Comparison of ENCODE assay signal across 20 cellular contexts in the genomic region with DNA sequence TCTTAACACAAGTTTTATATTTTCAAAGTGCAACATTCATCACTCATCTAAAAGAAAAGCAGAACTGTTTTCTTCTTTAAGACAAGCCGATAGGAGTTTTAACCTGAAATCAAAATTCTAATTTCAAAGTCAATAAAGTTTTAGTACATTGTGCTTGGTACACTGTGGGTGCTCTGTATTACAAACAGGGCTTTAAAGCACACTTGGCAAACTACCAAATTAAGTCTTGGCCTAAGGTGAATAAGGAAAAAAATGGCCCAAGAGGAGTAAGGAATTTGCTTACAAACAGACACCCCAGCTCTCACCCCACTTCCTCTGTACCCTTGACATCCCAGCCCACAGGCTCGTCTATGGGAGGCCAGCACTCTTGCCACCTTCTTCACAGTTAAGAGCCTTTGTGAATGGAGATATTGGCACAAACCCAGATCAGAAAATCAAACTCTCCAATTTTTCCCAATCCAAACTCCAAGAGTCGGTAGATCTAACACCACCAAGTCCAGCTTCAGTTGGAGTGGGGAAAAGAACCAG.
A peak's percentile ranks its signal among the peaks of the same experiment; 100 is the strongest.
DNase-seq lines count a peak whose midpoint lies in the region; ATAC-seq, FAIRE-seq and TF ChIP-seq lines count a peak whose summit lies in the region.
"Had no signal": no experiment of that assay in that cellular context is flagged by ENCODE, and none has a peak within 500 bp of the region (broad histone marks: within the 10 kb centered on the region; RNA-seq: fewer than 3 reads in every experiment).

No MANE protein-coding gene starts in this region.

- SMC1A ChIA-PET in GM12878 (lab: Charles Lee; ENCODE audit: uncharacterized antibody, unreplicated experiment), result interaction anchor here (0.6 to 3.0 kb wide), 10 partner anchors 9 to 145 kb away, joined by 3 to 21 read pairs (median 4); no protein-coding TSS in a partner anchor

- H3K4me2 ChIP-seq in GM12878 (ENCODE audit: control insufficient read depth, insufficient read depth), result no peak overlapping the region
- H3K4me2 ChIP-seq: hepatocyte had no signal

- TF ChIP-seq EP300 in GM12878 (IDR thresholded peaks at IDR 0.05; ENCODE audit: borderline replicate concordance in 1 of 2, control insufficient read depth in 1 of 2, low read depth in 2 of 2, low read length in 2 of 2), result no peak

- H3K79me2 ChIP-seq in GM12878 (ENCODE audit: control insufficient read depth, insufficient read depth, low read length), result peaks cover 22% of the 10 kb centered on the region
- H3K79me2 ChIP-seq: hepatocyte had no signal

- peaks cover 4% of the 10 kb centered on the region for H3K27me3 Mint-ChIP-seq in nephron progenitor cell (ENCODE audit: low read depth, poor library complexity)
- H3K27me3 Mint-ChIP-seq: activated naive CD8-positive, alpha-beta T cell treated with anti-CD3 and anti-CD28 coated beads, Interleukin-2, amount 10 ng/mL, durations not matched to agents 7 days and 5 days; CD4-positive, CD25-positive, alpha-beta regulatory T cell; dendritic cell treated with granulocyte-macrophage colony-stimulating factor and Interleukin-4, amounts not matched to agents 40 ng/mL and 50 ng/mL, for 4 days had no signal

- CTCF ChIA-PET in GM12878 (lab: Yijun Ruan, JAX), result interaction anchor here (0.8 to 2.0 kb wide), 10 partner anchors 9 to 79 kb away, joined by 3 to 10 read pairs (median 4); no protein-coding TSS in a partner anchor

- H3K27me3 ChIP-seq in GM12878 (replicated peaks in 1 of 2; ENCODE audit: control insufficient read depth in 2 of 2, insufficient read depth in 2 of 2, low read length in 1 of 2) (no peaks in the 10 kb centered on the region), body of pancreas (no peaks in the 10 kb centered on the region), left ventricle myocardium inferior (ENCODE audit: low read depth) (no peaks in the 10 kb centered on the region)
- H3K27me3 ChIP-seq: brain microvascular endothelial cell, hepatocyte, spleen had no signal

- H3K36me3 Mint-ChIP-seq in nephron progenitor cell (ENCODE audit: low read depth), result peaks cover 13% of the 10 kb centered on the region

- WGBS in GM12878 (ENCODE audit: insufficient coverage, insufficient replicate concordance, low lambda C conversion rate, missing lambda C conversion rate), result 91% methylated on average over 3 of the region's 3 CpGs
- 54 to 58% methylated on average over 3 of the region's 3 CpGs for WGBS in body of pancreas, 2 donors

- no TSS peak for BruUV-seq in GM12878 (replicated peaks; lab: Mats Ljungman, UMichigan)

- intact Hi-C loops in GM12878 (cut with micrococcal nuclease; ENCODE audit: unreplicated experiment) (no loop called here), body of pancreas (cut with DNase I) (no loop called here), left ventricle myocardium inferior (cut with micrococcal nuclease) (no loop called here)

- H3K4me3 Mint-ChIP-seq in nephron progenitor cell, result no peak overlapping the region
- H3K4me3 Mint-ChIP-seq: activated naive CD8-positive, alpha-beta T cell treated with anti-CD3 and anti-CD28 coated beads, Interleukin-2, amount 10 ng/mL, durations not matched to agents 7 days and 5 days; CD4-positive, CD25-positive, alpha-beta regulatory T cell; dendritic cell treated with granulocyte-macrophage colony-stimulating factor and Interleukin-4, amounts not matched to agents 40 ng/mL and 50 ng/mL, for 4 days; HFFc6 had no signal

- ATAC-seq in GM12878 (peak; percentile 6; the same call in 1 of the 3 replicates), HG03354 (IDR thresholded peaks at IDR 0.05; ENCODE audit: poor library complexity, severe bottlenecking, unreplicated experiment) (no peak), body of pancreas (no peak)

- no peaks in the 10 kb centered on the region for H3K9me3 Mint-ChIP-seq in nephron progenitor cell
- H3K9me3 Mint-ChIP-seq: activated naive CD8-positive, alpha-beta T cell treated with anti-CD3 and anti-CD28 coated beads, Interleukin-2, amount 10 ng/mL, durations not matched to agents 7 days and 5 days; CD4-positive, CD25-positive, alpha-beta regulatory T cell; dendritic cell treated with granulocyte-macrophage colony-stimulating factor and Interleukin-4, amounts not matched to agents 40 ng/mL and 50 ng/mL, for 4 days; HFFc6 had no signal

- H3K4me3 ChIP-seq in GM12878 (no peak overlapping the region), body of pancreas (no peak overlapping the region), left ventricle myocardium inferior (no peak overlapping the region)
- H3K4me3 ChIP-seq: hepatocyte, spleen had no signal

- H2AFZ ChIP-seq in GM12878 (ENCODE audit: control insufficient read depth, low read depth, low read length), result no peak overlapping the region
- H2AFZ ChIP-seq: hepatocyte had no signal

- TF ChIP-seq RAD21 in GM12878 (IDR thresholded peaks at IDR 0.05; ENCODE audit: insufficient read depth, low read depth, low read length), result no peak

- TF ChIP-seq POLR2A in GM12878 (IDR thresholded peaks at IDR 0.05; ENCODE audit: low read depth, low read length) (no peak), body of pancreas (IDR thresholded peaks at IDR 0.05) (no peak)

- in situ Hi-C loops in GM12878 (cut with MboI), result no loop called here

- H3K27ac ChIP-seq in C4-2B (peak overlapping the region; percentile 79), GM12878 (ENCODE audit: control insufficient read depth, insufficient read depth) (peak overlapping the region; percentile 49), body of pancreas (no peak overlapping the region), left ventricle myocardium inferior (replicated peaks) (no peak overlapping the region)
- H3K27ac ChIP-seq: brain microvascular endothelial cell, hepatocyte, spleen had no signal

- H3K4me1 ChIP-seq in GM12878 (ENCODE audit: control insufficient read depth, insufficient read depth, low read length) (peaks cover 39% of the 10 kb centered on the region), body of pancreas (no peaks in the 10 kb centered on the region), left ventricle myocardium inferior (no peaks in the 10 kb centered on the region)

- no peak for TF ChIP-seq CTCF in C4-2B (conservative IDR thresholded peaks at IDR 0.05)
- no peak for TF ChIP-seq CTCF in GM12878 (IDR thresholded peaks at IDR 0.05 in 2 of 3, conservative IDR thresholded peaks at IDR 0.05 in 1 of 3; ENCODE audit: control insufficient read depth in 2 of 3, extremely low read depth in 1 of 3, insufficient read depth in 1 of 3, low read depth in 3 of 3, low read length in 3 of 3)
- no peak for TF ChIP-seq CTCF in nephron progenitor cell (IDR thresholded peaks at IDR 0.05)
- no peak for TF ChIP-seq CTCF in body of pancreas (IDR thresholded peaks at IDR 0.05)
- no peak for TF ChIP-seq CTCF in left ventricle myocardium inferior (IDR thresholded peaks at IDR 0.05; ENCODE audit: borderline replicate concordance)

- POLR2A ChIA-PET in GM12878 (lab: Charles Lee), result interaction anchor here (0.9 to 1.7 kb wide), 5 partner anchors 8 to 65 kb away, joined by 3 to 8 read pairs (median 4); no protein-coding TSS in a partner anchor

- no peak overlapping the region for H3K9ac ChIP-seq in GM12878 (ENCODE audit: control insufficient read depth, insufficient read depth, low read length)

- DNase-seq in NCI-H1092 treated with DMSO at 0.1 percent for 48 hours (lab: John Stamatoyannopoulos, UW), result peak; percentile 33
- DNase-seq in GM12878 (ENCODE audit: low read depth, low spot score), result no peak
- DNase-seq in nephron progenitor cell, result no peak
- DNase-seq in body of pancreas, result no peak
- no peak for DNase-seq in islet precursor cell
- no peak for DNase-seq in left ventricle myocardium inferior
- DNase-seq: ACHN; activated CD4-positive, CD25-positive, alpha-beta regulatory T cell treated with anti-CD3 and anti-CD28 coated beads, Interleukin-2, amount 50 U/mL, for 72 hours; activated naive CD8-positive, alpha-beta T cell treated with anti-CD3 and anti-CD28 coated beads, Interleukin-2, amount 10 ng/mL, durations not matched to agents 7 days and 5 days; brain microvascular endothelial cell; CD4-positive, CD25-positive, alpha-beta regulatory T cell; foreskin fibroblast; HFFc6; NCI-H82; spleen had no signal

- H3K4me1 Mint-ChIP-seq in nephron progenitor cell, result peaks cover 28% of the 10 kb centered on the region

- no peaks in the 10 kb centered on the region for H4K20me1 ChIP-seq in GM12878 (ENCODE audit: control insufficient read depth, insufficient read depth)

- H3K9me3 ChIP-seq in GM12878 (replicated peaks; ENCODE audit: control insufficient read depth, insufficient read depth, low read length) (no peaks in the 10 kb centered on the region), body of pancreas (no peaks in the 10 kb centered on the region), left ventricle myocardium inferior (replicated peaks) (no peaks in the 10 kb centered on the region)
- H3K9me3 ChIP-seq: spleen had no signal

- H3K36me3 ChIP-seq in GM12878 (ENCODE audit: control insufficient read depth in 2 of 2, insufficient read depth in 2 of 2, low read length in 1 of 2), result peaks cover 3 to 21% of the 10 kb centered on the region in 2 experiments; a peak in 3 of 4 replicates
- H3K36me3 ChIP-seq in body of pancreas (replicated peaks in 1 of 2; ENCODE audit: insufficient read depth in 1 of 2, low read depth in 2 of 2), result no peaks in the 10 kb centered on the region
- H3K36me3 ChIP-seq in left ventricle myocardium inferior, result no peaks in the 10 kb centered on the region
- H3K36me3 ChIP-seq: brain microvascular endothelial cell, spleen had no signal

- RAD21 ChIA-PET in GM12878 (lab: Charles Lee; ENCODE audit: unreplicated experiment), result interaction anchor here (1.0 to 1.3 kb wide), 6 partner anchors 8 to 146 kb away, joined by 3 to 4 read pairs (median 3); no protein-coding TSS in a partner anchor

- FAIRE-seq in GM12878 (lab: Jason Lieb, UNC), result no peak
- FAIRE-seq: islet of Langerhans had no signal

- peak overlapping the region; percentile 88 for H3K27ac Mint-ChIP-seq in nephron progenitor cell
- H3K27ac Mint-ChIP-seq: activated naive CD8-positive, alpha-beta T cell treated with anti-CD3 and anti-CD28 coated beads, Interleukin-2, amount 10 ng/mL, durations not matched to agents 7 days and 5 days; dendritic cell treated with granulocyte-macrophage colony-stimulating factor and Interleukin-4, amounts not matched to agents 40 ng/mL and 50 ng/mL, for 4 days; HFFc6 had no signal

TF ChIP-seq in GM12878, 131 proteins besides CTCF, POLR2A, EP300 and RAD21:
- TF ChIP-seq SPI1 (IDR thresholded peaks at IDR 0.05; ENCODE audit: borderline replicate concordance, insufficient read depth, low read depth, low read length), result 0 out of 2 replicates have a peak, but pooled peaks have one; percentile 8
- no peak for TF ChIP-seq YBX1 (IDR thresholded peaks at IDR 0.05)

Comparison
In these comparisons a context has a peak if more than half of its experiments do, and no peak if none do; other contexts are left out.
1. H3K27ac ChIP-seq: peak in C4-2B (single experiment) and GM12878 (single experiment); none in body of pancreas (0 of 4) and left ventricle myocardium inferior (single experiment).